ENCODE assay signal across 26 cellular contexts in the genomic region with DNA sequence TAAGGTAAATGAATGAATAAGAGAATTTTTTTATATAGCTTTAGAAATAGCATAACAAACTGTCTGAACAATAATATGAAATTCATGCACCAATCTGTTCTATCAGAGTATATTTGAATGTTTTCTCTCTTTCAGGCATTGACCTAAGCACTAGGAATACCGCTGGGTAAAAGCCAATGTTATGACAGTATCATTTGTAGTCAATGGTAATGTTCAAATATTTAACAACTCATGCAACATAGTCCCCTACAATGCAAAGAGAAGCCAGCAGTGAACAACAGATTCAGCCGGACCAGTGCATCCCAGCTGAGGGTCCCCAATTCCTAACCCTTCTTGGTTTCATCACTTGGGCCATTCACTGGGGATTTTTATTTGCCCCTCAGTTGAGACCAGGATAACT.
"Had no signal": no experiment of that assay in that cellular context is flagged by ENCODE, and none has a peak within 500 bp of the region (broad histone marks: within the 10 kb centered on the region; RNA-seq: fewer than 3 reads in every experiment).

No MANE protein-coding gene starts in this region.

- H3K4me2 ChIP-seq: KMS-11, SK-N-SH had no signal

- H3K36me3 Mint-ChIP-seq: T-cell had no signal

- H3K9me3 Mint-ChIP-seq: IgD-negative memory B cell, T-cell had no signal

- DNase-seq: Kasumi-1; MM.1S; NCI-H1092 treated with DMSO at 0.1 percent for 48 hours; NCI-H1436; NCI-H187; NCI-H2029; NCI-H2081 treated with DMSO at 0.1 percent for 48 hours; NCI-H2171; NCI-H345; NCI-H446 treated with DMSO at 0.1 percent for 48 hours; NCI-H510A treated with DMSO at 0.1 percent for 48 hours; NCI-H526; NCI-H748 treated with DMSO at 0.1 percent for 48 hours; NK-92 treated with Interleukin-12 subunit alpha and Interleukin-12 subunit beta, amount 100 ng/mL, for 24 hours; PC-3; SHP77; SK-N-SH; SW 1271; T-cell had no signal

- H3K4me3 Mint-ChIP-seq: IgD-negative memory B cell, T-cell had no signal

- ATAC-seq: K562, Panc1, PC-3, T-cell had no signal

- H3K27me3 Mint-ChIP-seq: IgD-negative memory B cell, T-cell had no signal

- FAIRE-seq: HTR-8/SVneo, K562 had no signal

- H3K9ac ChIP-seq: KMS-11, SK-N-SH had no signal

- H3K4me3 ChIP-seq: K562 had no signal

- H3K27ac ChIP-seq: HL-60, KMS-11, RWPE1 had no signal

- H3K27ac Mint-ChIP-seq: IgD-negative memory B cell, T-cell had no signal

- H3K9me3 ChIP-seq: SK-N-SH had no signal
